Comparison of ENCODE assay signal across 11 cellular contexts in genomic region chr6:152980656-152981055, GRCh38. TPM values are rescaled to one million over a fixed set of nuclear protein-coding genes. Genes with fewer than 3 reads are reported as not detected.
DNase-seq lines count a peak whose midpoint lies in the region; ATAC-seq and TF ChIP-seq lines count a peak whose summit lies in the region.
"Had no signal": no experiment of that assay in that cellular context is flagged by ENCODE, and none has a peak within 500 bp of the region (broad histone marks: within the 10 kb centered on the region; RNA-seq: fewer than 3 reads in every experiment).

No MANE protein-coding gene starts in this region.

- H3K4me3 Mint-ChIP-seq in stimulated activated naive CD8-positive, alpha-beta T cell treated with anti-CD3 and anti-CD28 coated beads, Interleukin-15, amount 100 ng/mL, for 72 hours = peak overlapping the region; percentile 65 to 88

- peaks cover 17% of the 10 kb centered on the region for H3K4me1 ChIP-seq in cardiac muscle cell (ENCODE audit: low read depth)
- H3K4me1 ChIP-seq in RWPE2 (ENCODE audit: insufficient read depth, poor library complexity, severe bottlenecking) = peaks cover 41% of the 10 kb centered on the region

- H3K36me3 ChIP-seq in cardiac muscle cell (no peaks in the 10 kb centered on the region), RWPE2 (ENCODE audit: low read depth) (peaks cover 65% of the 10 kb centered on the region)

- H3K27me3 ChIP-seq in cardiac muscle cell (no peaks in the 10 kb centered on the region), RWPE2 (ENCODE audit: insufficient read depth, poor library complexity, severe bottlenecking) (no peaks in the 10 kb centered on the region)

- no peaks in the 10 kb centered on the region for H3K9me3 Mint-ChIP-seq in stimulated activated naive CD8-positive, alpha-beta T cell treated with anti-CD3 and anti-CD28 coated beads, Interleukin-15, amount 100 ng/mL, for 72 hours
- H3K9me3 Mint-ChIP-seq: effector memory CD8-positive, alpha-beta T cell had no signal

- peaks cover 45% of the 10 kb centered on the region for H3K4me1 Mint-ChIP-seq in stimulated activated naive CD8-positive, alpha-beta T cell treated with anti-CD3 and anti-CD28 coated beads, Interleukin-15, amount 100 ng/mL, for 72 hours

- DNase-seq in cardiac muscle cell (ENCODE audit: low read depth in 1 of 2, low spot score in 1 of 2) = no peak
- no peak for DNase-seq in Right ventricle myocardium superior
- no peak for DNase-seq in RWPE2 (ENCODE audit: low spot score)
- no peak for DNase-seq in fibroblast of the aortic adventitia (ENCODE audit: low read depth)
- no peak for DNase-seq in stimulated activated naive CD8-positive, alpha-beta T cell treated with anti-CD3 and anti-CD28 coated beads, Interleukin-15, amount 100 ng/mL, for 72 hours
- DNase-seq in SKM-1 treated with dmso at 0.1 percent for 144 hours (lab: John Stamatoyannopoulos, UW; ENCODE audit: unreplicated experiment) = no peak
- no peak for DNase-seq in germinal center (ENCODE audit: low spot score)
- DNase-seq: COR-L47; effector memory CD8-positive, alpha-beta T cell; substantia nigra had no signal

- H3K9me3 ChIP-seq in cardiac muscle cell (ENCODE audit: low read depth) = no peaks in the 10 kb centered on the region
- H3K9me3 ChIP-seq in RWPE2 (ENCODE audit: severe bottlenecking) = no peaks in the 10 kb centered on the region

- H3K27ac ChIP-seq in cardiac muscle cell (no peak overlapping the region), RWPE2 (ENCODE audit: poor library complexity, severe bottlenecking) (no peak overlapping the region)

- H3K27ac Mint-ChIP-seq in stimulated activated naive CD8-positive, alpha-beta T cell treated with anti-CD3 and anti-CD28 coated beads, Interleukin-15, amount 100 ng/mL, for 72 hours = peak overlapping the region in 1 of 2 donors; percentile 84
- H3K27ac Mint-ChIP-seq: effector memory CD8-positive, alpha-beta T cell had no signal

- intact Hi-C loops in Right ventricle myocardium superior (cut with DNase I) = no loop called here

- TF ChIP-seq CTCF in cardiac muscle cell (IDR thresholded peaks at IDR 0.05; ENCODE audit: low read depth, low read length) (no peak), RWPE2 (IDR thresholded peaks at IDR 0.05; ENCODE audit: poor library complexity, severe bottlenecking) (no peak), fibroblast of the aortic adventitia (IDR thresholded peaks at IDR 0.05; ENCODE audit: insufficient read depth, low read length) (no peak)

- H3K4me3 ChIP-seq in cardiac muscle cell (peak overlapping the region; percentile 88), RWPE2 (ENCODE audit: severe bottlenecking) (peak overlapping the region; percentile 87), fibroblast of the aortic adventitia (ENCODE audit: low read depth, low read length) (peak overlapping the region; percentile 45)

- no peaks in the 10 kb centered on the region for H3K27me3 Mint-ChIP-seq in stimulated activated naive CD8-positive, alpha-beta T cell treated with anti-CD3 and anti-CD28 coated beads, Interleukin-15, amount 100 ng/mL, for 72 hours
- H3K27me3 Mint-ChIP-seq: effector memory CD8-positive, alpha-beta T cell had no signal

- ATAC-seq in Right ventricle myocardium superior (ENCODE audit: poor library complexity) = no peak
- no peak for ATAC-seq in RWPE2 (ENCODE audit: low read depth)
- no peak for ATAC-seq in stimulated activated naive CD8-positive, alpha-beta T cell treated with anti-CD3 and anti-CD28 coated beads, Interleukin-15, amount 100 ng/mL, for 72 hours
- no peak for ATAC-seq in HG02623 (IDR thresholded peaks at IDR 0.05; ENCODE audit: unreplicated experiment)
- ATAC-seq: effector memory CD8-positive, alpha-beta T cell had no signal

RNA-seq across cellular contexts. Expression of gene FBXO5, which starts 2.2 kb away (rescaled TPM):
- total RNA-seq in cardiac muscle cell (9.9 and 16.6 TPM in 2 replicates), Right ventricle myocardium superior (1.9 TPM), fibroblast of the aortic adventitia (ENCODE audit: low replicate concordance) (2.4 and 52.9 TPM in 2 replicates)
- 9.6 and 30.1 TPM in 2 replicates for polyA plus RNA-seq in cardiac muscle cell

RNA-seq across cellular contexts. Expression of gene MTRF1L, which starts 21.9 kb away (rescaled TPM):
- total RNA-seq in cardiac muscle cell (16.7 and 20.0 TPM in 2 replicates), Right ventricle myocardium superior (28.2 TPM), fibroblast of the aortic adventitia (ENCODE audit: low replicate concordance) (26.8 and 28.2 TPM in 2 replicates)
- polyA plus RNA-seq in cardiac muscle cell = 21.0 and 26.0 TPM in 2 replicates
